ENCODE assay signal across 8 cellular contexts in genomic region chr20:38034108-38034649, GRCh38. TPM values are rescaled to one million over a fixed set of nuclear protein-coding genes. Genes with fewer than 3 reads are reported as not detected.
DNase-seq lines count a peak whose midpoint lies in the region; ATAC-seq, FAIRE-seq and TF ChIP-seq lines count a peak whose summit lies in the region.

No MANE protein-coding gene starts in this region.

- peak overlapping the region; percentile 98 for H3K27ac Mint-ChIP-seq in activated CD4-positive, alpha-beta memory T cell treated with anti-CD3 and anti-CD28 coated beads for 36 hours

- no peaks in the 10 kb centered on the region for H4K20me1 ChIP-seq in GM23248 (ENCODE audit: insufficient read depth)

- peak overlapping the region; percentile 98 for H3K4me2 ChIP-seq in GM23248 (ENCODE audit: unreplicated experiment)

- H3K36me3 Mint-ChIP-seq in activated CD4-positive, alpha-beta memory T cell treated with anti-CD3 and anti-CD28 coated beads for 36 hours, result peaks cover 26% of the 10 kb centered on the region

- POLR2A ChIA-PET in activated CD4-positive, alpha-beta memory T cell treated with anti-CD3 and anti-CD28 coated beads for 36 hours (lab: Charles Lee), result interaction anchor here (1.2 to 2.9 kb wide), 7 partner anchors 10 to 400 kb away, joined by 3 to 17 read pairs (median 7); partner anchors contain the start of gene SNHG17

- H3K9me3 Mint-ChIP-seq in activated CD4-positive, alpha-beta memory T cell treated with anti-CD3 and anti-CD28 coated beads for 36 hours, result no peaks in the 10 kb centered on the region

- TF ChIP-seq CTCF in BE2C (IDR thresholded peaks at IDR 0.05; ENCODE audit: low read depth, low read length) (no peak), right atrium auricular region (IDR thresholded peaks at IDR 0.05) (no peak)

- H3K27me3 Mint-ChIP-seq in activated CD4-positive, alpha-beta memory T cell treated with anti-CD3 and anti-CD28 coated beads for 36 hours, result no peaks in the 10 kb centered on the region

- H3K4me3 Mint-ChIP-seq in activated CD4-positive, alpha-beta memory T cell treated with anti-CD3 and anti-CD28 coated beads for 36 hours, result peak overlapping the region; percentile 91

- H2AFZ ChIP-seq in GM23248, result peak overlapping the region; percentile 96

- H3K27me3 ChIP-seq in BE2C, result no peaks in the 10 kb centered on the region
- H3K27me3 ChIP-seq in GM23248 (replicated peaks; ENCODE audit: insufficient read depth), result no peaks in the 10 kb centered on the region
- H3K27me3 ChIP-seq in right atrium auricular region, result no peaks in the 10 kb centered on the region
- H3K27me3 ChIP-seq in small intestine (ENCODE audit: control insufficient read depth in 2 of 2, insufficient read depth in 2 of 2, low read length in 2 of 2), result no peaks in the 10 kb centered on the region

- no peak for DNase-seq in BE2C
- peak; percentile 51 for DNase-seq in GM23248
- DNase-seq in activated CD4-positive, alpha-beta memory T cell treated with anti-CD3 and anti-CD28 coated beads for 36 hours, result no peak
- DNase-seq in right atrium auricular region (ENCODE audit: low spot score), result no peak
- no peak for DNase-seq in small intestine
- DNase-seq in T1000 (lab: John Stamatoyannopoulos, UW), result no peak

- H3K9me3 ChIP-seq in BE2C (no peaks in the 10 kb centered on the region), GM23248 (ENCODE audit: low read depth) (no peaks in the 10 kb centered on the region), right atrium auricular region (no peaks in the 10 kb centered on the region), small intestine (ENCODE audit: control insufficient read depth, low read depth) (no peaks in the 10 kb centered on the region)

- CTCF ChIA-PET in activated CD4-positive, alpha-beta memory T cell treated with anti-CD3 and anti-CD28 coated beads for 36 hours (lab: Charles Lee), result interaction anchor here (0.8 to 2.5 kb wide), 6 partner anchors 10 to 470 kb away, joined by 3 to 8 read pairs (median 4); no protein-coding TSS in a partner anchor

- no peak for ATAC-seq in HG02981 (IDR thresholded peaks at IDR 0.05; ENCODE audit: unreplicated experiment)
- ATAC-seq in HG03342 (IDR thresholded peaks at IDR 0.05; ENCODE audit: unreplicated experiment), result no peak

- H3K36me3 ChIP-seq in BE2C (peaks cover 24% of the 10 kb centered on the region), GM23248 (ENCODE audit: low read depth) (peaks cover 4% of the 10 kb centered on the region; the same call in 1 of the 2 replicates), right atrium auricular region (no peaks in the 10 kb centered on the region), small intestine (ENCODE audit: control insufficient read depth in 2 of 2, insufficient read depth in 2 of 2, low read length in 2 of 2) (peaks cover 2 to 4% of the 10 kb centered on the region in 2 donors)

- H3F3A ChIP-seq in GM23248 (ENCODE audit: insufficient read depth), result no peaks in the 10 kb centered on the region

- intact Hi-C loops in activated CD4-positive, alpha-beta memory T cell treated with anti-CD3 and anti-CD28 coated beads for 36 hours (cut with micrococcal nuclease), result no loop called here

- H3K4me3 ChIP-seq in BE2C (ENCODE audit: low read depth, low read length) (peak overlapping the region; percentile 98), GM23248 (peak overlapping the region; percentile 97), right atrium auricular region (peak overlapping the region; percentile 81 to 82), small intestine (ENCODE audit: low read depth in 1 of 2, low read length in 2 of 2) (peak overlapping the region; percentile 68 to 82)

- in situ Hi-C loops in GM23248 (cut with MboI), result no loop called here

- peaks cover 64% of the 10 kb centered on the region for H3K4me1 Mint-ChIP-seq in activated CD4-positive, alpha-beta memory T cell treated with anti-CD3 and anti-CD28 coated beads for 36 hours (ENCODE audit: low read depth)

- H3K79me2 ChIP-seq in GM23248 (ENCODE audit: insufficient read depth), result peaks cover 98% of the 10 kb centered on the region

- FAIRE-seq in small intestine (lab: Jason Lieb, UNC), result no peak

- H3K9ac ChIP-seq in GM23248, result peak overlapping the region; percentile 97

- 3 to 7% methylated on average over 14 of the region's 14 CpGs for WGBS in GM23248 (ENCODE audit: low coverage in 1 of 2, low lambda C conversion rate in 2 of 2, missing lambda C conversion rate in 2 of 2), 2 experiments
- WGBS in small intestine, 3 donors, result 3 to 8% (median 4%) methylated on average over 14 of the region's 14 CpGs

- H3K9me2 ChIP-seq in GM23248 (ENCODE audit: insufficient read depth), result no peaks in the 10 kb centered on the region

- H3K27ac ChIP-seq in GM23248, result peak overlapping the region; percentile 74
- peak overlapping the region; percentile 93 to 94 for H3K27ac ChIP-seq in right atrium auricular region
- H3K27ac ChIP-seq in small intestine (ENCODE audit: low read depth in 1 of 2, low read length in 1 of 2), result peak overlapping the region; percentile 78 to 95

- H3K4me1 ChIP-seq in BE2C (no peaks in the 10 kb centered on the region; the same call in 1 of the 2 replicates), GM23248 (ENCODE audit: insufficient read depth) (peaks cover 17% of the 10 kb centered on the region), right atrium auricular region (peaks cover 0 to 41% of the 10 kb centered on the region in 2 donors), small intestine (ENCODE audit: control insufficient read depth in 2 of 2, insufficient read depth in 1 of 2, low read depth in 1 of 2, low read length in 1 of 2) (peaks cover 10 to 12% of the 10 kb centered on the region in 2 donors)

RNA-seq across cellular contexts. Expression of gene RPRD1B, which starts 0.6 kb away (rescaled TPM):
- 23.5 TPM for polyA plus RNA-seq in BE2C (2012; ENCODE audit: insufficient read depth, insufficient read length, low read depth)
- 13.5 and 19.6 TPM in 2 replicates for total RNA-seq in GM23248 (2014; rRNA removed; shearing (Covaris generic))
- 14.4 and 15.6 TPM in 2 replicates for polyA plus RNA-seq in GM23248 (2016; fragmentation: Nextera tagmentation; extraction: Ambion mirVana)
- 10 to 100 TPM; 26.2 to 28.9 TPM for total RNA-seq in activated CD4-positive, alpha-beta memory T cell treated with anti-CD3 and anti-CD28 coated beads for 36 hours
- total RNA-seq in right atrium auricular region, result 10 to 100 TPM; 60.1 to 75.8 TPM
- polyA plus RNA-seq in small intestine, result 10 to 100 TPM in 2 of 3 donors, 1 to 10 TPM in 1; 9.2 to 14.5 (median 12.7) TPM

RNA-seq across cellular contexts. Expression of gene TTI1, which starts 0.9 kb away (rescaled TPM):
- polyA plus RNA-seq in BE2C (2012; ENCODE audit: insufficient read depth, insufficient read length, low read depth), result 17.8 TPM
- total RNA-seq in GM23248 (2014; rRNA removed; shearing (Covaris generic)), result 9.9 and 12.1 TPM in 2 replicates
- polyA plus RNA-seq in GM23248 (2016; fragmentation: Nextera tagmentation; extraction: Ambion mirVana), result 12.2 and 13.3 TPM in 2 replicates
- 10 to 100 TPM; 31.8 to 32.7 TPM for total RNA-seq in activated CD4-positive, alpha-beta memory T cell treated with anti-CD3 and anti-CD28 coated beads for 36 hours
- total RNA-seq in right atrium auricular region, result 10 to 100 TPM; 10.8 to 11.5 TPM
- polyA plus RNA-seq in small intestine, result 1 to 10 TPM; 5.7 to 7.2 (median 6.5) TPM
